8 cellular contexts compared by ENCODE assay signal in genomic region chr9:133995012-133995896, GRCh38. TPM values are rescaled to one million over a fixed set of nuclear protein-coding genes. Genes with fewer than 3 reads are reported as not detected.
DNase-seq lines count a peak whose midpoint lies in the region; ATAC-seq and TF ChIP-seq lines count a peak whose summit lies in the region.

No MANE protein-coding gene starts in this region.

- no peak for TF ChIP-seq EP300 in transverse colon (IDR thresholded peaks at IDR 0.05; ENCODE audit: low read depth)

- no peaks in the 10 kb centered on the region for H3K27me3 ChIP-seq in transverse colon

- TF ChIP-seq POLR2A in transverse colon (IDR thresholded peaks at IDR 0.05) = no peak

- no peaks in the 10 kb centered on the region for H3K36me3 ChIP-seq in transverse colon

- TF ChIP-seq CTCF in GM12875 (IDR thresholded peaks at IDR 0.05; ENCODE audit: borderline replicate concordance, insufficient read depth, low read depth, low read length) = peak; percentile 31; the same call in 1 of the 2 replicates
- TF ChIP-seq CTCF in transverse colon (IDR thresholded peaks at IDR 0.05) = no peak

- H3K4me1 ChIP-seq in transverse colon = peaks cover 8 to 27% (median 22%) of the 10 kb centered on the region in 4 donors

- no peak overlapping the region for H3K27ac ChIP-seq in transverse colon

- ATAC-seq in GM21619 (IDR thresholded peaks at IDR 0.05; ENCODE audit: unreplicated experiment) = no peak

- in situ Hi-C loops in transverse colon (cut with MboI; ENCODE audit: low pct_ligation_motif_present in 1 of 4, low pct_unique_long_range_greater_than_20kb in 1 of 4, low sequenced_read_pairs in 3 of 4) = loop anchor here in 3 of 4 donors (5.0 kb wide), 2 partner anchors 203 to 208 kb away; no protein-coding TSS in a partner anchor

- no peak overlapping the region for H3K4me3 ChIP-seq in GM12875 (ENCODE audit: low read depth, low read length)
- H3K4me3 ChIP-seq in transverse colon = no peak overlapping the region

- intact Hi-C loops in transverse colon (cut with DNase I; ENCODE audit: low total_unique reads) = no loop called here

- H3K9me3 ChIP-seq in transverse colon = no peaks in the 10 kb centered on the region

- peak; percentile 60 for DNase-seq in DMS53 (lab: John Stamatoyannopoulos, UW)
- no peak for DNase-seq in DMS53 treated with DMSO at 0.1 percent for 48 hours (lab: John Stamatoyannopoulos, UW; ENCODE audit: unreplicated experiment)
- peak; percentile 61 for DNase-seq in RPMI7951 (ENCODE audit: low read depth)
- peak; percentile 69 for DNase-seq in kidney tubule cell (ENCODE audit: low spot score)
- DNase-seq in transverse colon = no peak
- DNase-seq in putamen (ENCODE audit: low spot score) = no peak

- 57 to 60% methylated on average over 5 to 17 of the region's 17 CpGs for WGBS in transverse colon (ENCODE audit: low coverage in 1 of 2), 2 donors

RNA-seq across cellular contexts. Expression of gene VAV2, which starts 3.1 kb away (rescaled TPM):
- total RNA-seq in RPMI7951 (2014; rRNA removed; shearing (Covaris generic)) = 10.3 and 16.2 TPM in 2 replicates
- 10 to 100 TPM in 3 of 4 donors, 1 to 10 TPM in 1; 8.2 to 52.4 (median 24.5) TPM for total RNA-seq in transverse colon

RNA-seq across cellular contexts. Expression of gene BRD3OS, which starts 30.0 kb away (rescaled TPM):
- total RNA-seq in RPMI7951 (2014; rRNA removed; shearing (Covaris generic)) = 16.4 and 16.7 TPM in 2 replicates
- 1 to 10 TPM; 3.2 to 6.6 (median 4.4) TPM for total RNA-seq in transverse colon

Comparison
In these comparisons a context has a peak if more than half of its experiments do, and no peak if none do; other contexts are left out.
1. DNase-seq: peak in DMS53 (single experiment), RPMI7951 (single experiment) and kidney tubule cell (single experiment); none in DMS53 treated with DMSO at 0.1 percent for 48 hours (single experiment), transverse colon (single experiment) and putamen (single experiment).